ENCODE assay signal across 2 cellular contexts in the genomic region with DNA sequence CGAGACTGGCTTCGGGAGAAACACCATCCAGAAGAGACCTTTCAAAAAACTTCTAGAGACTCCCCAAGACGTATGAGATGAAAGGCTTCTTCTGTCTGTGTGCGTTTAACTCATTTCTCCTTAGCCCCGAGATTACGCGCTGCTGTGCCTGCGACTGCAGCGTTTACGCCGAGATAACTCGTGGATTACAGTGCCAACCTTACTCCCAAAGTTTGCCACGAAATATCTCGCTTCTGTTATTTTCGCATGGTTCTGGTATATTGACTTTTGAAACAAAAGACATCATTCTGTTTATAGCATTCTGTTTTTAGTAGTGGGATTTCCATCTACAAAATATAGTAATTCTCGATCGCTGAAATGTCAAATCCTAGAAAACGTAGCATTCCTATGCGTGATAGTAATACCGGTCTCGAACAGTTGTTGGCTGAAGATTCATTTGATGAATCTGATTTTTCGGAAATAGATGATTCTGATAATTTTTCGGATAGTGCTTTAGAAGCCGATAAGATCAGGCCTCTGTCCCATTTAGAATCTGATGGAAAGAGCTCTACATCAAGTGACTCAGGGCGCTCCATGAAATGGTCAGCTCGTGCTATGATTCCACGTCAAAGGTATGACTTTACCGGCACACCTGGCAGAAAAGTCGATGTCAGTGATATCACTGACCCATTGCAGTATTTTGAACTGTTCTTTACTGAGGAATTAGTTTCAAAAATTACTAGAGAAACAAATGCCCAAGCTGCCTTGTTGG.
A peak's percentile ranks its signal among the peaks of the same experiment; 100 is the strongest.
TF ChIP-seq lines count a peak whose summit lies in the region.

No MANE protein-coding gene starts in this region.

TF ChIP-seq in K562, 482 proteins besides CTCF, POLR2A, EP300 and RAD21 (continued from another document and continues in another):
- TF ChIP-seq, protein P1, sequence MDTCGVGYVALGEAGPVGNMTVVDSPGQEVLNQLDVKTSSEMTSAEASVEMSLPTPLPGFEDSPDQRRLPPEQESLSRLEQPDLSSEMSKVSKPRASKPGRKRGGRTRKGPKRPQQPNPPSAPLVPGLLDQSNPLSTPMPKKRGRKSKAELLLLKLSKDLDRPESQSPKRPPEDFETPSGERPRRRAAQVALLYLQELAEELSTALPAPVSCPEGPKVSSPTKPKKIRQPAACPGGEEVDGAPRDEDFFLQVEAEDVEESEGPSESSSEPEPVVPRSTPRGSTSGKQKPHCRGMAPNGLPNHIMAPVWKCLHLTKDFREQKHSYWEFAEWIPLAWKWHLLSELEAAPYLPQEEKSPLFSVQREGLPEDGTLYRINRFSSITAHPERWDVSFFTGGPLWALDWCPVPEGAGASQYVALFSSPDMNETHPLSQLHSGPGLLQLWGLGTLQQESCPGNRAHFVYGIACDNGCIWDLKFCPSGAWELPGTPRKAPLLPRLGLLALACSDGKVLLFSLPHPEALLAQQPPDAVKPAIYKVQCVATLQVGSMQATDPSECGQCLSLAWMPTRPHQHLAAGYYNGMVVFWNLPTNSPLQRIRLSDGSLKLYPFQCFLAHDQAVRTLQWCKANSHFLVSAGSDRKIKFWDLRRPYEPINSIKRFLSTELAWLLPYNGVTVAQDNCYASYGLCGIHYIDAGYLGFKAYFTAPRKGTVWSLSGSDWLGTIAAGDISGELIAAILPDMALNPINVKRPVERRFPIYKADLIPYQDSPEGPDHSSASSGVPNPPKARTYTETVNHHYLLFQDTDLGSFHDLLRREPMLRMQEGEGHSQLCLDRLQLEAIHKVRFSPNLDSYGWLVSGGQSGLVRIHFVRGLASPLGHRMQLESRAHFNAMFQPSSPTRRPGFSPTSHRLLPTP (IDR thresholded peaks at IDR 0.05; ENCODE audit: borderline replicate concordance, extremely low read depth, insufficient read length) = no peak
- TF ChIP-seq ETV1 (tag; conservative IDR thresholded peaks at IDR 0.05; ENCODE audit: low read depth) = no peak
- TF ChIP-seq, protein P2, sequence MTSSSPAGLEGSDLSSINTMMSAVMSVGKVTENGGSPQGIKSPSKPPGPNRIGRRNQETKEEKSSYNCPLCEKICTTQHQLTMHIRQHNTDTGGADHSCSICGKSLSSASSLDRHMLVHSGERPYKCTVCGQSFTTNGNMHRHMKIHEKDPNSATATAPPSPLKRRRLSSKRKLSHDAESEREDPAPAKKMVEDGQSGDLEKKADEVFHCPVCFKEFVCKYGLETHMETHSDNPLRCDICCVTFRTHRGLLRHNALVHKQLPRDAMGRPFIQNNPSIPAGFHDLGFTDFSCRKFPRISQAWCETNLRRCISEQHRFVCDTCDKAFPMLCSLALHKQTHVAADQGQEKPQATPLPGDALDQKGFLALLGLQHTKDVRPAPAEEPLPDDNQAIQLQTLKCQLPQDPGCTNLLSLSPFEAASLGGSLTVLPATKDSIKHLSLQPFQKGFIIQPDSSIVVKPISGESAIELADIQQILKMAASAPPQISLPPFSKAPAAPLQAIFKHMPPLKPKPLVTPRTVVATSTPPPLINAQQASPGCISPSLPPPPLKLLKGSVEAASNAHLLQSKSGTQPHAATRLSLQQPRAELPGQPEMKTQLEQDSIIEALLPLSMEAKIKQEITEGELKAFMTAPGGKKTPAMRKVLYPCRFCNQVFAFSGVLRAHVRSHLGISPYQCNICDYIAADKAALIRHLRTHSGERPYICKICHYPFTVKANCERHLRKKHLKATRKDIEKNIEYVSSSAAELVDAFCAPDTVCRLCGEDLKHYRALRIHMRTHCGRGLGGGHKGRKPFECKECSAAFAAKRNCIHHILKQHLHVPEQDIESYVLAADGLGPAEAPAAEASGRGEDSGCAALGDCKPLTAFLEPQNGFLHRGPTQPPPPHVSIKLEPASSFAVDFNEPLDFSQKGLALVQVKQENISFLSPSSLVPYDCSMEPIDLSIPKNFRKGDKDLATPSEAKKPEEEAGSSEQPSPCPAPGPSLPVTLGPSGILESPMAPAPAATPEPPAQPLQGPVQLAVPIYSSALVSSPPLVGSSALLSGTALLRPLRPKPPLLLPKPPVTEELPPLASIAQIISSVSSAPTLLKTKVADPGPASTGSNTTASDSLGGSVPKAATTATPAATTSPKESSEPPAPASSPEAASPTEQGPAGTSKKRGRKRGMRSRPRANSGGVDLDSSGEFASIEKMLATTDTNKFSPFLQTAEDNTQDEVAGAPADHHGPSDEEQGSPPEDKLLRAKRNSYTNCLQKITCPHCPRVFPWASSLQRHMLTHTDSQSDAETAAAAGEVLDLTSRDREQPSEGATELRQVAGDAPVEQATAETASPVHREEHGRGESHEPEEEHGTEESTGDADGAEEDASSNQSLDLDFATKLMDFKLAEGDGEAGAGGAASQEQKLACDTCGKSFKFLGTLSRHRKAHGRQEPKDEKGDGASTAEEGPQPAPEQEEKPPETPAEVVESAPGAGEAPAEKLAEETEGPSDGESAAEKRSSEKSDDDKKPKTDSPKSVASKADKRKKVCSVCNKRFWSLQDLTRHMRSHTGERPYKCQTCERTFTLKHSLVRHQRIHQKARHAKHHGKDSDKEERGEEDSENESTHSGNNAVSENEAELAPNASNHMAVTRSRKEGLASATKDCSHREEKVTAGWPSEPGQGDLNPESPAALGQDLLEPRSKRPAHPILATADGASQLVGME (CRISPR knock-in tag; IDR thresholded peaks at IDR 0.05) = 0 out of 2 replicates have a peak, but pooled peaks have one; percentile 60
- peak; percentile 22; the same call in 1 of the 2 replicates for TF ChIP-seq DPF2 (IDR thresholded peaks at IDR 0.05)
- peak; percentile 49 to 51; a peak in 3 of 4 replicates for TF ChIP-seq NRF1 (conservative IDR thresholded peaks at IDR 0.05 in 1 of 2, IDR thresholded peaks at IDR 0.05 in 1 of 2)
- 0 out of 2 replicates have a peak, but pooled peaks have one; percentile 25 for TF ChIP-seq KAT8 (IDR thresholded peaks at IDR 0.05; ENCODE audit: low read depth)
- 0 out of 2 replicates have a peak, but pooled peaks have one; percentile 0 for TF ChIP-seq SMARCE1 (IDR thresholded peaks at IDR 0.05)
- 0 out of 2 replicates have a peak, but pooled peaks have one; percentile 28 for TF ChIP-seq NCOA1 (IDR thresholded peaks at IDR 0.05; ENCODE audit: low read depth)
- TF ChIP-seq, protein P3, sequence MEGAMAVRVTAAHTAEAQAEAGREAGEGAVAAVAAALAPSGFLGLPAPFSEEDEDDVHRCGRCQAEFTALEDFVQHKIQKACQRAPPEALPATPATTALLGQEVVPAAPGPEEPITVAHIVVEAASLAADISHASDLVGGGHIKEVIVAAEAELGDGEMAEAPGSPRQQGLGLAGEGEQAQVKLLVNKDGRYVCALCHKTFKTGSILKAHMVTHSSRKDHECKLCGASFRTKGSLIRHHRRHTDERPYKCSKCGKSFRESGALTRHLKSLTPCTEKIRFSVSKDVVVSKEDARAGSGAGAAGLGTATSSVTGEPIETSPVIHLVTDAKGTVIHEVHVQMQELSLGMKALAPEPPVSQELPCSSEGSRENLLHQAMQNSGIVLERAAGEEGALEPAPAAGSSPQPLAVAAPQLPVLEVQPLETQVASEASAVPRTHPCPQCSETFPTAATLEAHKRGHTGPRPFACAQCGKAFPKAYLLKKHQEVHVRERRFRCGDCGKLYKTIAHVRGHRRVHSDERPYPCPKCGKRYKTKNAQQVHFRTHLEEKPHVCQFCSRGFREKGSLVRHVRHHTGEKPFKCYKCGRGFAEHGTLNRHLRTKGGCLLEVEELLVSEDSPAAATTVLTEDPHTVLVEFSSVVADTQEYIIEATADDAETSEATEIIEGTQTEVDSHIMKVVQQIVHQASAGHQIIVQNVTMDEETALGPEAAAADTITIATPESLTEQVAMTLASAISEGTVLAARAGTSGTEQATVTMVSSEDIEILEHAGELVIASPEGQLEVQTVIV (CRISPR knock-in tag; IDR thresholded peaks at IDR 0.05; ENCODE audit: borderline replicate concordance) = no peak
- peak; percentile 99 for TF ChIP-seq PTBP1 (IDR thresholded peaks at IDR 0.05; ENCODE audit: low read depth, low read length)
- no peak for TF ChIP-seq KLF6 (CRISPR knock-in tag; IDR thresholded peaks at IDR 0.05; ENCODE audit: borderline replicate concordance)
- TF ChIP-seq PHF20 (IDR thresholded peaks at IDR 0.05; ENCODE audit: partially characterized antibody) = no peak
- TF ChIP-seq LEF1 (IDR thresholded peaks at IDR 0.05) = peak; percentile 33; the same call in 1 of the 2 replicates

TF ChIP-seq in HepG2, 621 proteins besides CTCF, POLR2A, EP300 and RAD21 (continued from another document and continues in another):
- TF ChIP-seq, protein P4, sequence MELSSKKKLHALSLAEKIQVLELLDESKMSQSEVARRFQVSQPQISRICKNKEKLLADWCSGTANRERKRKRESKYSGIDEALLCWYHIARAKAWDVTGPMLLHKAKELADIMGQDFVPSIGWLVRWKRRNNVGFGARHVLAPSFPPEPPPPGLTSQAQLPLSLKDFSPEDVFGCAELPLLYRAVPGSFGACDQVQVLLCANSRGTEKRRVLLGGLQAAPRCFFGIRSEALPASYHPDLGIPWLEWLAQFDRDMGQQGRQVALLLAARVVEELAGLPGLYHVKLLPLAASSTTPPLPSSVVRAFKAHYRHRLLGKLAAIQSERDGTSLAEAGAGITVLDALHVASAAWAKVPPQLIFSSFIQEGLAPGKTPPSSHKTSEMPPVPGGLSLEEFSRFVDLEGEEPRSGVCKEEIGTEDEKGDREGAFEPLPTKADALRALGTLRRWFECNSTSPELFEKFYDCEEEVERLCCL (CRISPR knock-in tag; IDR thresholded peaks at IDR 0.05; ENCODE audit: borderline replicate concordance) = no peak
- TF ChIP-seq MEIS2 (CRISPR knock-in tag; IDR thresholded peaks at IDR 0.05) = 0 out of 2 replicates have a peak, but pooled peaks have one; percentile 3
- TF ChIP-seq, protein P5, sequence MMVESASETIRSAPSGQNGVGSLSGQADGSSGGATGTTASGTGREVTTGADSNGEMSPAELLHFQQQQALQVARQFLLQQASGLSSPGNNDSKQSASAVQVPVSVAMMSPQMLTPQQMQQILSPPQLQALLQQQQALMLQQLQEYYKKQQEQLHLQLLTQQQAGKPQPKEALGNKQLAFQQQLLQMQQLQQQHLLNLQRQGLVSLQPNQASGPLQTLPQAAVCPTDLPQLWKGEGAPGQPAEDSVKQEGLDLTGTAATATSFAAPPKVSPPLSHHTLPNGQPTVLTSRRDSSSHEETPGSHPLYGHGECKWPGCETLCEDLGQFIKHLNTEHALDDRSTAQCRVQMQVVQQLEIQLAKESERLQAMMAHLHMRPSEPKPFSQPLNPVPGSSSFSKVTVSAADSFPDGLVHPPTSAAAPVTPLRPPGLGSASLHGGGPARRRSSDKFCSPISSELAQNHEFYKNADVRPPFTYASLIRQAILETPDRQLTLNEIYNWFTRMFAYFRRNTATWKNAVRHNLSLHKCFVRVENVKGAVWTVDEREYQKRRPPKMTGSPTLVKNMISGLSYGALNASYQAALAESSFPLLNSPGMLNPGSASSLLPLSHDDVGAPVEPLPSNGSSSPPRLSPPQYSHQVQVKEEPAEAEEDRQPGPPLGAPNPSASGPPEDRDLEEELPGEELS (CRISPR knock-in tag; IDR thresholded peaks at IDR 0.05) = no peak
- TF ChIP-seq, protein P6, sequence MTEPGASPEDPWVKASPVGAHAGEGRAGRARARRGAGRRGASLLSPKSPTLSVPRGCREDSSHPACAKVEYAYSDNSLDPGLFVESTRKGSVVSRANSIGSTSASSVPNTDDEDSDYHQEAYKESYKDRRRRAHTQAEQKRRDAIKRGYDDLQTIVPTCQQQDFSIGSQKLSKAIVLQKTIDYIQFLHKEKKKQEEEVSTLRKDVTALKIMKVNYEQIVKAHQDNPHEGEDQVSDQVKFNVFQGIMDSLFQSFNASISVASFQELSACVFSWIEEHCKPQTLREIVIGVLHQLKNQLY (CRISPR knock-in tag; IDR thresholded peaks at IDR 0.05) = no peak
- TF ChIP-seq, protein P7, sequence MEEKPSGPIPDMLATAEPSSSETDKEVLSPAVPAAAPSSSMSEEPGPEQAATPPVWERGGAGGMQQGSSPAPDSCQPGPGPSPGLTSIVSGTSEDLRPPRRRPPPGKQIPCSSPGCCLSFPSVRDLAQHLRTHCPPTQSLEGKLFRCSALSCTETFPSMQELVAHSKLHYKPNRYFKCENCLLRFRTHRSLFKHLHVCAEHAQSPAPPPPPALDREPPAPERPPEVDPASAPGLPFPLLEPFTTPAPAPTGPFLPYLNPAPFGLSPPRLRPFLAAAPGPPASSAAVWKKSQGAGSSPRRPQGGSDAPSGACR (CRISPR knock-in tag; IDR thresholded peaks at IDR 0.05) = 0 out of 2 replicates have a peak, but pooled peaks have one; percentile 10
- 0 out of 2 replicates have a peak, but pooled peaks have one; percentile 75 for TF ChIP-seq ZFP82 (CRISPR knock-in tag; IDR thresholded peaks at IDR 0.05; ENCODE audit: borderline replicate concordance)
- no peak for TF ChIP-seq NR2F2 (IDR thresholded peaks at IDR 0.05; ENCODE audit: borderline replicate concordance, low read depth)
- TF ChIP-seq BRCA1 (CRISPR knock-in tag; IDR thresholded peaks at IDR 0.05) = no peak
- 0 out of 2 replicates have a peak, but pooled peaks have one; percentile 0 for TF ChIP-seq FOXA3 (CRISPR knock-in tag; IDR thresholded peaks at IDR 0.05)
- no peak for TF ChIP-seq ZNF670 (CRISPR knock-in tag; IDR thresholded peaks at IDR 0.05; ENCODE audit: borderline replicate concordance)
- TF ChIP-seq, protein P8, sequence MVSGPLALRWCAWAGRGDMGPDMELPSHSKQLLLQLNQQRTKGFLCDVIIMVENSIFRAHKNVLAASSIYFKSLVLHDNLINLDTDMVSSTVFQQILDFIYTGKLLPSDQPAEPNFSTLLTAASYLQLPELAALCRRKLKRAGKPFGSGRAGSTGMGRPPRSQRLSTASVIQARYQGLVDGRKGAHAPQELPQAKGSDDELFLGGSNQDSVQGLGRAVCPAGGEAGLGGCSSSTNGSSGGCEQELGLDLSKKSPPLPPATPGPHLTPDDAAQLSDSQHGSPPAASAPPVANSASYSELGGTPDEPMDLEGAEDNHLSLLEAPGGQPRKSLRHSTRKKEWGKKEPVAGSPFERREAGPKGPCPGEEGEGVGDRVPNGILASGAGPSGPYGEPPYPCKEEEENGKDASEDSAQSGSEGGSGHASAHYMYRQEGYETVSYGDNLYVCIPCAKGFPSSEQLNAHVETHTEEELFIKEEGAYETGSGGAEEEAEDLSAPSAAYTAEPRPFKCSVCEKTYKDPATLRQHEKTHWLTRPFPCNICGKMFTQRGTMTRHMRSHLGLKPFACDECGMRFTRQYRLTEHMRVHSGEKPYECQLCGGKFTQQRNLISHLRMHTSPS (CRISPR knock-in tag; IDR thresholded peaks at IDR 0.05; ENCODE audit: low read depth) = no peak
- TF ChIP-seq ZNF550 (CRISPR knock-in tag; IDR thresholded peaks at IDR 0.05; ENCODE audit: borderline replicate concordance) = 0 out of 2 replicates have a peak, but pooled peaks have one; percentile 17
- no peak for TF ChIP-seq DMAP1 (CRISPR knock-in tag; IDR thresholded peaks at IDR 0.05)
- TF ChIP-seq ZBTB20 (CRISPR knock-in tag; IDR thresholded peaks at IDR 0.05; ENCODE audit: borderline replicate concordance, low read depth) = no peak
- peak; percentile 26; the same call in 1 of the 2 replicates for TF ChIP-seq KDM2A (CRISPR knock-in tag; IDR thresholded peaks at IDR 0.05; ENCODE audit: borderline replicate concordance, low read depth)
- peak; percentile 25; the same call in 1 of the 2 replicates for TF ChIP-seq YEATS4 (CRISPR knock-in tag; IDR thresholded peaks at IDR 0.05; ENCODE audit: borderline replicate concordance)
- TF ChIP-seq, protein P9, sequence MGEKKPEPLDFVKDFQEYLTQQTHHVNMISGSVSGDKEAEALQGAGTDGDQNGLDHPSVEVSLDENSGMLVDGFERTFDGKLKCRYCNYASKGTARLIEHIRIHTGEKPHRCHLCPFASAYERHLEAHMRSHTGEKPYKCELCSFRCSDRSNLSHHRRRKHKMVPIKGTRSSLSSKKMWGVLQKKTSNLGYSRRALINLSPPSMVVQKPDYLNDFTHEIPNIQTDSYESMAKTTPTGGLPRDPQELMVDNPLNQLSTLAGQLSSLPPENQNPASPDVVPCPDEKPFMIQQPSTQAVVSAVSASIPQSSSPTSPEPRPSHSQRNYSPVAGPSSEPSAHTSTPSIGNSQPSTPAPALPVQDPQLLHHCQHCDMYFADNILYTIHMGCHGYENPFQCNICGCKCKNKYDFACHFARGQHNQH (CRISPR knock-in tag; IDR thresholded peaks at IDR 0.05) = 0 out of 2 replicates have a peak, but pooled peaks have one; percentile 16
- no peak for TF ChIP-seq ZIK1 (CRISPR knock-in tag; IDR thresholded peaks at IDR 0.05; ENCODE audit: borderline replicate concordance, low read depth)
- no peak for TF ChIP-seq RCOR2 (CRISPR knock-in tag; IDR thresholded peaks at IDR 0.05)
- peak; percentile 70; the same call in 1 of the 2 replicates for TF ChIP-seq ZNF567 (CRISPR knock-in tag; IDR thresholded peaks at IDR 0.05; ENCODE audit: borderline replicate concordance)
- peak; percentile 47; the same call in 1 of the 2 replicates for TF ChIP-seq SALL2 (CRISPR knock-in tag; IDR thresholded peaks at IDR 0.05)
- no peak for TF ChIP-seq ZNF75D (CRISPR knock-in tag; IDR thresholded peaks at IDR 0.05; ENCODE audit: borderline replicate concordance)
